Comparison of ENCODE assay signal across 8 cellular contexts in genomic region chr3:51500632-51501131, GRCh38. TPM values are rescaled to one million over a fixed set of nuclear protein-coding genes. Genes with fewer than 3 reads are reported as not detected.
DNase-seq lines count a peak whose midpoint lies in the region; ATAC-seq and TF ChIP-seq lines count a peak whose summit lies in the region.

No MANE protein-coding gene starts in this region.

- peak overlapping the region; percentile 68 for H3K9ac ChIP-seq in OCI-LY3 (ENCODE audit: low read length)

- peak overlapping the region; percentile 66 for H3K4me3 ChIP-seq in BE2C (ENCODE audit: low read depth, low read length)
- H3K4me3 ChIP-seq in OCI-LY3 (ENCODE audit: low read length) = peak overlapping the region; percentile 77

- DNase-seq in BE2C (no peak), neural crest cell (ENCODE audit: low read depth, low spot score) (no peak), NCI-H1105 (lab: John Stamatoyannopoulos, UW) (no peak), HT-29 (ENCODE audit: low spot score) (no peak)
- peak in 1 of 3 experiments; percentile 8 for DNase-seq in effector memory CD8-positive, alpha-beta T cell

- H3K36me3 Mint-ChIP-seq in effector memory CD8-positive, alpha-beta T cell (ENCODE audit: insufficient read depth) = peaks cover 21% of the 10 kb centered on the region
- no peaks in the 10 kb centered on the region for H3K36me3 Mint-ChIP-seq in neural crest cell (ENCODE audit: low read depth)

- peaks cover 11% of the 10 kb centered on the region for H4K20me1 ChIP-seq in OCI-LY3 (ENCODE audit: insufficient read depth, low read length)

- peak overlapping the region; percentile 82 to 89 for H3K4me3 Mint-ChIP-seq in effector memory CD8-positive, alpha-beta T cell
- H3K4me3 Mint-ChIP-seq in neural crest cell = peak overlapping the region; percentile 90

- peak overlapping the region; percentile 70 for H3K27ac ChIP-seq in OCI-LY3 (ENCODE audit: low read length)

- peak overlapping the region; percentile 82 for H3K4me2 ChIP-seq in OCI-LY3 (ENCODE audit: low read length)

- peaks cover 10 to 17% of the 10 kb centered on the region in 2 donors for H3K4me1 Mint-ChIP-seq in effector memory CD8-positive, alpha-beta T cell (ENCODE audit: low read depth in 2 of 2)
- H3K4me1 Mint-ChIP-seq in neural crest cell = peaks cover 17% of the 10 kb centered on the region

- H2AFZ ChIP-seq in OCI-LY3 (ENCODE audit: low read depth, low read length) = peak overlapping the region; percentile 94

- no peaks in the 10 kb centered on the region for H3K4me1 ChIP-seq in BE2C
- peaks cover 8% of the 10 kb centered on the region for H3K4me1 ChIP-seq in OCI-LY3 (ENCODE audit: low read length)

- no peaks in the 10 kb centered on the region for H3K9me3 Mint-ChIP-seq in effector memory CD8-positive, alpha-beta T cell
- no peaks in the 10 kb centered on the region for H3K9me3 Mint-ChIP-seq in neural crest cell

- no peak for ATAC-seq in effector memory CD8-positive, alpha-beta T cell (replicated peaks)
- ATAC-seq in GM21619 (IDR thresholded peaks at IDR 0.05; ENCODE audit: unreplicated experiment) (no peak), HG03097 (IDR thresholded peaks at IDR 0.05; ENCODE audit: low FRiP score, unreplicated experiment) (no peak)

- peaks cover 41% of the 10 kb centered on the region for H3K79me2 ChIP-seq in OCI-LY3 (ENCODE audit: low read length)

- peak overlapping the region; percentile 77 to 89 for H3K27ac Mint-ChIP-seq in effector memory CD8-positive, alpha-beta T cell
- no peak overlapping the region for H3K27ac Mint-ChIP-seq in neural crest cell (ENCODE audit: unreplicated experiment)

- TF ChIP-seq CTCF in BE2C (IDR thresholded peaks at IDR 0.05; ENCODE audit: low read depth, low read length) = no peak
- TF ChIP-seq CTCF in OCI-LY3 (IDR thresholded peaks at IDR 0.05; ENCODE audit: low read depth, low read length) = no peak
- no peak for TF ChIP-seq CTCF in neural crest cell (conservative IDR thresholded peaks at IDR 0.05)

- no peaks in the 10 kb centered on the region for H3K36me3 ChIP-seq in BE2C
- H3K36me3 ChIP-seq in OCI-LY3 (replicated peaks; ENCODE audit: low read depth, low read length) = peaks cover 5% of the 10 kb centered on the region

- no peaks in the 10 kb centered on the region for H3K9me3 ChIP-seq in BE2C
- no peaks in the 10 kb centered on the region for H3K9me3 ChIP-seq in OCI-LY3 (ENCODE audit: insufficient read depth, low read length)

- no peaks in the 10 kb centered on the region for H3K27me3 Mint-ChIP-seq in effector memory CD8-positive, alpha-beta T cell
- no peaks in the 10 kb centered on the region for H3K27me3 Mint-ChIP-seq in neural crest cell (ENCODE audit: low read depth)

- H3K27me3 ChIP-seq in BE2C = no peaks in the 10 kb centered on the region
- H3K27me3 ChIP-seq in OCI-LY3 (ENCODE audit: low read depth, low read length) = no peaks in the 10 kb centered on the region

RNA-seq across cellular contexts. Expression of gene DCAF1, which starts 0.9 kb away (rescaled TPM):
- 17.5 TPM for polyA plus RNA-seq in BE2C (2012; ENCODE audit: insufficient read depth, insufficient read length, low read depth)
- total RNA-seq in neural crest cell = 28.6 and 29.9 TPM in 2 replicates
- 10.6 and 12.2 TPM in 2 replicates for total RNA-seq in HT-29 (2014; rRNA removed; shearing (Covaris generic))

RNA-seq across cellular contexts. Expression of gene RAD54L2, which starts 37.8 kb away (rescaled TPM):
- polyA plus RNA-seq in BE2C (2012; ENCODE audit: insufficient read depth, insufficient read length, low read depth) = 5.2 TPM
- 56.6 and 58.1 TPM in 2 replicates for total RNA-seq in neural crest cell
- 7.4 and 7.6 TPM in 2 replicates for total RNA-seq in HT-29 (2014; rRNA removed; shearing (Covaris generic))
